In the genomic region with DNA sequence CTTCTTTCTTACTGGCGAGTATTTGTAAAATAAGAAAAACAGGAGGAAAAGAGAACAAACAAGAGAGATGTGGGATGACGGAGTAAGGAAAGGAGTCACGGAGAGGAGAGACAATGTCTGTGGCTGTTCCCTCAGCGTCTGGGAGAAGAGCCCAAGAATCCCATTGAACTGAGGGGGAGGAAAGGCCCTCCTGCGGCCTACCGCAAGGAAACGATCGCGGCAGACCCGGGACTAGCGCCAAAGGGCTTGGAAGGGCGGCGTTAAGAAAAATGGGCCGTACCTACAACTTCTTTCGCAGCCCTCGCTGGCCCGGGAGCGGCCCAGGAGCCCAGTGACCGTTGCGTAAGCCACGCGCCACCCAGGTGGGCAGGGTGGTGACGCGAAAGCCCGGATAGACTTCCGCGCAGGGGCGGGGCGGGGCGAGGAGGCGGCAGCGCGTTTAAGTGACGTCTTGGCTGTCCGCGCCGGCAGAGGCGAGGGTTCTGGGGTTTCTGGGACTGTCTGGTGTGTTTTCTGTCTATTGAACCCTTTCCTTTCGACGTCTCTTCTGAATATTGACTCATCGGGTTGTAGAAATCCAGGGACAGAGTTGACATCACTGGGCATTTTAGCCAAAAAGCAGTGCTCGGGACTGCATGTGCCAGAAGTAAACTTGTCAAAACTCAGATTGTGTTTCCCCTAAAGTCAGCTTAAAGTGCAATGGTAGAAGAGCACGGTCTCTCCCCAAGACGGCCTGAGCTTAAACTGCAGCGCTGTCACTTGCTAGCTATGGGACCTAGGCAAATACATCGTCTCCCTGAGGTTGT, we compare ENCODE assay signal across 1 cellular context.
TF ChIP-seq lines count a peak whose summit lies in the region.

SLC9B1 (minus strand) TSS at position 387 of the 806 bp plus-strand sequence. CDS start 27,994 bp downstream, outside the sequence.

TF ChIP-seq in HepG2, 621 proteins besides CTCF, POLR2A, EP300 and RAD21 (continued from another document and continues in another):
- TF ChIP-seq ZHX2 (IDR thresholded peaks at IDR 0.05; ENCODE audit: low read depth) (peak; percentile 89), ZHX2 (CRISPR knock-in tag; IDR thresholded peaks at IDR 0.05; ENCODE audit: borderline replicate concordance) (no peak), ZNF550 (CRISPR knock-in tag; IDR thresholded peaks at IDR 0.05; ENCODE audit: borderline replicate concordance) (no peak), ZNF674 (CRISPR knock-in tag; IDR thresholded peaks at IDR 0.05; ENCODE audit: low read depth) (0 out of 2 replicates have a peak, but pooled peaks have one; percentile 44), ZNF839 (CRISPR knock-in tag; IDR thresholded peaks at IDR 0.05; ENCODE audit: borderline replicate concordance) (no peak), RCOR2 (CRISPR knock-in tag; IDR thresholded peaks at IDR 0.05) (no peak), RFXANK (CRISPR knock-in tag; IDR thresholded peaks at IDR 0.05) (0 out of 2 replicates have a peak, but pooled peaks have one; percentile 54), ZNF660 (CRISPR knock-in tag; IDR thresholded peaks at IDR 0.05; ENCODE audit: borderline replicate concordance, low read depth) (no peak), ZNF292 (CRISPR knock-in tag; IDR thresholded peaks at IDR 0.05; ENCODE audit: borderline replicate concordance, low read depth) (0 out of 2 replicates have a peak, but pooled peaks have one; percentile 68), NCOR1 (IDR thresholded peaks at IDR 0.05; ENCODE audit: borderline replicate concordance, low read length) (no peak), ZNF577 (CRISPR knock-in tag; IDR thresholded peaks at IDR 0.05; ENCODE audit: borderline replicate concordance, low read depth) (no peak), ZBTB25 (CRISPR knock-in tag; IDR thresholded peaks at IDR 0.05) (no peak), AGO2 (optimal IDR thresholded peaks at IDR 0.05; ENCODE audit: low read depth, low read length) (peak; percentile 93), ZBTB33 (CRISPR knock-in tag; IDR thresholded peaks at IDR 0.05) (0 out of 2 replicates have a peak, but pooled peaks have one; percentile 27), MATR3 (CRISPR knock-in tag; IDR thresholded peaks at IDR 0.05) (no peak), ZNF616 (CRISPR knock-in tag; IDR thresholded peaks at IDR 0.05; ENCODE audit: low read depth) (no peak), SNAI1 (CRISPR knock-in tag; IDR thresholded peaks at IDR 0.05; ENCODE audit: borderline replicate concordance) (peak; percentile 87; the same call in 1 of the 2 replicates), MBNL3 (CRISPR knock-in tag; conservative IDR thresholded peaks at IDR 0.05) (no peak), TCF12 (IDR thresholded peaks at IDR 0.05) (no peak), TCF12 (CRISPR knock-in tag; IDR thresholded peaks at IDR 0.05) (peak; percentile 74; the same call in 1 of the 2 replicates), CREB3 (CRISPR knock-in tag; IDR thresholded peaks at IDR 0.05) (no peak), KAT8 (CRISPR knock-in tag; IDR thresholded peaks at IDR 0.05) (peak; percentile 96), ISL2 (CRISPR knock-in tag; IDR thresholded peaks at IDR 0.05) (peak; percentile 33; the same call in 1 of the 2 replicates), RFX5 (IDR thresholded peaks at IDR 0.05; ENCODE audit: low read depth, low read length) (no peak), ESRRA (CRISPR knock-in tag; IDR thresholded peaks at IDR 0.05; ENCODE audit: low read depth) (no peak), BCLAF1 (IDR thresholded peaks at IDR 0.05) (no peak), ZMYM4 (CRISPR knock-in tag; IDR thresholded peaks at IDR 0.05) (peak; percentile 89)
- TF ChIP-seq, protein P1, sequence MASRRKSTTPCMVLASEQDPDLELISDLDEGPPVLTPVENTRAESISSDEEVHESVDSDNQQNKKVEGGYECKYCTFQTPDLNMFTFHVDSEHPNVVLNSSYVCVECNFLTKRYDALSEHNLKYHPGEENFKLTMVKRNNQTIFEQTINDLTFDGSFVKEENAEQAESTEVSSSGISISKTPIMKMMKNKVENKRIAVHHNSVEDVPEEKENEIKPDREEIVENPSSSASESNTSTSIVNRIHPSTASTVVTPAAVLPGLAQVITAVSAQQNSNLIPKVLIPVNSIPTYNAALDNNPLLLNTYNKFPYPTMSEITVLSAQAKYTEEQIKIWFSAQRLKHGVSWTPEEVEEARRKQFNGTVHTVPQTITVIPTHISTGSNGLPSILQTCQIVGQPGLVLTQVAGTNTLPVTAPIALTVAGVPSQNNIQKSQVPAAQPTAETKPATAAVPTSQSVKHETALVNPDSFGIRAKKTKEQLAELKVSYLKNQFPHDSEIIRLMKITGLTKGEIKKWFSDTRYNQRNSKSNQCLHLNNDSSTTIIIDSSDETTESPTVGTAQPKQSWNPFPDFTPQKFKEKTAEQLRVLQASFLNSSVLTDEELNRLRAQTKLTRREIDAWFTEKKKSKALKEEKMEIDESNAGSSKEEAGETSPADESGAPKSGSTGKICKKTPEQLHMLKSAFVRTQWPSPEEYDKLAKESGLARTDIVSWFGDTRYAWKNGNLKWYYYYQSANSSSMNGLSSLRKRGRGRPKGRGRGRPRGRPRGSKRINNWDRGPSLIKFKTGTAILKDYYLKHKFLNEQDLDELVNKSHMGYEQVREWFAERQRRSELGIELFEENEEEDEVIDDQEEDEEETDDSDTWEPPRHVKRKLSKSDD (CRISPR knock-in tag; IDR thresholded peaks at IDR 0.05; ENCODE audit: low read depth): peak; percentile 98
- TF ChIP-seq, protein P2, sequence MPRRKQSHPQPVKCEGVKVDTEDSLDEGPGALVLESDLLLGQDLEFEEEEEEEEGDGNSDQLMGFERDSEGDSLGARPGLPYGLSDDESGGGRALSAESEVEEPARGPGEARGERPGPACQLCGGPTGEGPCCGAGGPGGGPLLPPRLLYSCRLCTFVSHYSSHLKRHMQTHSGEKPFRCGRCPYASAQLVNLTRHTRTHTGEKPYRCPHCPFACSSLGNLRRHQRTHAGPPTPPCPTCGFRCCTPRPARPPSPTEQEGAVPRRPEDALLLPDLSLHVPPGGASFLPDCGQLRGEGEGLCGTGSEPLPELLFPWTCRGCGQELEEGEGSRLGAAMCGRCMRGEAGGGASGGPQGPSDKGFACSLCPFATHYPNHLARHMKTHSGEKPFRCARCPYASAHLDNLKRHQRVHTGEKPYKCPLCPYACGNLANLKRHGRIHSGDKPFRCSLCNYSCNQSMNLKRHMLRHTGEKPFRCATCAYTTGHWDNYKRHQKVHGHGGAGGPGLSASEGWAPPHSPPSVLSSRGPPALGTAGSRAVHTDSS (CRISPR knock-in tag; conservative IDR thresholded peaks at IDR 0.05): no peak
